In the genomic region with DNA sequence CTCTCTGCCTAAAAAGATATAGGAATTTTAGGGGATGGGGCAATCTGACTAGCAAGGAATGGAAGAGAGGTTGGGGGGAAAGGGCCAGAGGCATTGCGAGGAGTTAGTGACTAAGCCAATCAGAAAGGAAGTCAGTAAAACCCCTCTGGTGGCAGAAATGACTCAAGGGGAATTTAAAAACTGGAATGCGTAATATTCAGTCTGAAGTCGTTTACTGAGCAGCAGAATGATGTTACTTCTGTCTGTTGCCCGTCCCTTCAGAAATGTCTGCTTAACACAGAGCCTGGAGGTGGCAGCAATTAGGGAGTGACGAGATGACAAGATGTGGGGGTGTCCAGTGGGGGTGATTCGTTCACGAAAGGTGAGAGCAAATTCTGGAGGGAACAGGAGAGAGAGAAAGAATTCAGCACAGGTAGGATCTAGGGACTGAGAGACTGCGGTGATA, we compare ENCODE assay signal across 8 cellular contexts.
DNase-seq lines count a peak whose midpoint lies in the region; ATAC-seq and TF ChIP-seq lines count a peak whose summit lies in the region.

No MANE protein-coding gene starts in this region.

- H3K4me1 ChIP-seq in osteoblast (ENCODE audit: insufficient read depth, low read length) (peaks cover 24% of the 10 kb centered on the region), Peyer's patch (peaks cover 0 to 12% (median 3%) of the 10 kb centered on the region in 4 donors), psoas muscle (peaks cover 21% of the 10 kb centered on the region), neuronal stem cell (ENCODE audit: control insufficient read depth in 2 of 2, insufficient read depth in 1 of 2, low read depth in 1 of 2, low read length in 2 of 2) (peaks cover 0 to 8% of the 10 kb centered on the region in 2 donors)

- H3K4me3 ChIP-seq in osteoblast (ENCODE audit: insufficient read depth, low read length) = no peak overlapping the region
- H3K4me3 ChIP-seq in Peyer's patch = no peak overlapping the region
- H3K4me3 ChIP-seq in psoas muscle = no peak overlapping the region
- no peak overlapping the region for H3K4me3 ChIP-seq in neuronal stem cell (ENCODE audit: low read length in 2 of 2)

- no peaks in the 10 kb centered on the region for H3K79me2 ChIP-seq in osteoblast (ENCODE audit: insufficient read depth, low read length)

- H3K9ac ChIP-seq in neuronal stem cell (ENCODE audit: low read depth, low read length, poor library complexity) = no peak overlapping the region

- peaks cover under 1% of the 10 kb centered on the region for H3K27me3 Mint-ChIP-seq in activated T-cell treated with anti-CD3 and anti-CD28 coated beads, Interleukin-2, amount 50 U/mL, for 72 hours (ENCODE audit: low read depth)

- no peak overlapping the region for H3K23ac ChIP-seq in neuronal stem cell (ENCODE audit: low read depth, low read length, poor library complexity)

- no peaks in the 10 kb centered on the region for H3K79me1 ChIP-seq in neuronal stem cell (ENCODE audit: low read depth, low read length)

- peak overlapping the region; percentile 80 to 88 for H3K4me3 Mint-ChIP-seq in activated T-cell treated with anti-CD3 and anti-CD28 coated beads, Interleukin-2, amount 50 U/mL, for 72 hours

- peak; percentile 40 for ATAC-seq in GM18519 (IDR thresholded peaks at IDR 0.05; ENCODE audit: low FRiP score, unreplicated experiment)
- peak; percentile 44 for ATAC-seq in HG03045 (IDR thresholded peaks at IDR 0.05; ENCODE audit: unreplicated experiment)
- ATAC-seq in activated T-cell treated with anti-CD3 and anti-CD28 coated beads, Interleukin-2, amount 50 U/mL, for 72 hours (replicated peaks in 1 of 2) = peak; percentile 67 to 81
- ATAC-seq in psoas muscle = no peak

- intact Hi-C loops in psoas muscle (cut with DNase I) = loop anchor here (1.0 to 10.0 kb wide), 6 partner anchors 35 to 176 kb away; no protein-coding TSS in a partner anchor

- H3K4me2 ChIP-seq in osteoblast (ENCODE audit: insufficient read depth, low read length) (peak overlapping the region; percentile 84), neuronal stem cell (ENCODE audit: insufficient read depth, low read length, poor library complexity, severe bottlenecking) (no peak overlapping the region)

- H3K9me3 ChIP-seq in osteoblast (ENCODE audit: low read depth, low read length) (no peaks in the 10 kb centered on the region), Peyer's patch (no peaks in the 10 kb centered on the region), psoas muscle (no peaks in the 10 kb centered on the region), neuronal stem cell (replicated peaks in 1 of 2; ENCODE audit: control insufficient read depth in 2 of 2, insufficient read depth in 1 of 2, low read depth in 1 of 2, low read length in 2 of 2) (no peaks in the 10 kb centered on the region)

- WGBS in psoas muscle, 3 donors = 78 to 83% (median 80%) methylated on average over 8 of the region's 8 CpGs
- no CpG with 5 or more reads among the region's 8 CpGs for WGBS in neuronal stem cell (ENCODE audit: extremely low coverage in 2 of 2, insufficient read length in 2 of 2, insufficient replicate concordance in 1 of 2), 2 donors

- no peak overlapping the region for H3K18ac ChIP-seq in neuronal stem cell (ENCODE audit: low read length)

- H2AK5ac ChIP-seq in neuronal stem cell (ENCODE audit: low read depth, low read length) = no peak overlapping the region

- peak overlapping the region; percentile 64 for H3K27ac Mint-ChIP-seq in activated T-cell treated with anti-CD3 and anti-CD28 coated beads, Interleukin-2, amount 50 U/mL, for 72 hours

- TF ChIP-seq POLR2A in Peyer's patch (IDR thresholded peaks at IDR 0.05) = no peak

- no peak overlapping the region for H2BK12ac ChIP-seq in neuronal stem cell (ENCODE audit: low read length)

- no peak overlapping the region for H2AFZ ChIP-seq in osteoblast (ENCODE audit: low read length)
- H2AFZ ChIP-seq in neuronal stem cell (ENCODE audit: low read length) = no peak overlapping the region

- no peaks in the 10 kb centered on the region for H4K20me1 ChIP-seq in osteoblast (ENCODE audit: insufficient read depth, low read length)

- H3K9me3 Mint-ChIP-seq in activated T-cell treated with anti-CD3 and anti-CD28 coated beads, Interleukin-2, amount 50 U/mL, for 72 hours = no peaks in the 10 kb centered on the region

- H4K8ac ChIP-seq in neuronal stem cell (ENCODE audit: low read depth, low read length) = no peak overlapping the region

- DNase-seq in activated T-cell treated with anti-CD3 and anti-CD28 coated beads, Interleukin-2, amount 50 U/mL, for 72 hours = peak; percentile 54 to 67
- DNase-seq in osteoblast (ENCODE audit: insufficient read length, low spot score, missing footprints) = peak; percentile 85
- no peak for DNase-seq in Peyer's patch
- no peak for DNase-seq in psoas muscle
- DNase-seq in HUDEP-2 (lab: John Stamatoyannopoulos, UW; ENCODE audit: unreplicated experiment in 76 of 76) = no peak
- no peak for DNase-seq in neuronal stem cell (ENCODE audit: low spot score)

- H4K91ac ChIP-seq in neuronal stem cell (ENCODE audit: low read depth, low read length, poor library complexity) = no peak overlapping the region

- no peak overlapping the region for H2BK120ac ChIP-seq in neuronal stem cell (ENCODE audit: low read depth, low read length)

- peaks cover 7% of the 10 kb centered on the region for H3K27me3 ChIP-seq in osteoblast (ENCODE audit: insufficient read depth, low read length)
- H3K27me3 ChIP-seq in Peyer's patch = no peaks in the 10 kb centered on the region
- H3K27me3 ChIP-seq in psoas muscle (ENCODE audit: insufficient read depth in 3 of 3, low read length in 2 of 3) = no peaks in the 10 kb centered on the region
- H3K27me3 ChIP-seq in neuronal stem cell (ENCODE audit: control insufficient read depth in 3 of 3, insufficient read depth in 3 of 3, low read depth in 1 of 3, low read length in 3 of 3) = peaks cover 0 to 73% (median 22%) of the 10 kb centered on the region in 3 experiments

- peak; percentile 37 for TF ChIP-seq CTCF in osteoblast (IDR thresholded peaks at IDR 0.05; ENCODE audit: extremely low read depth, low read depth, low read length)
- no peak for TF ChIP-seq CTCF in Peyer's patch (IDR thresholded peaks at IDR 0.05)
- no peak for TF ChIP-seq CTCF in psoas muscle (IDR thresholded peaks at IDR 0.05)

- H2BK15ac ChIP-seq in neuronal stem cell (ENCODE audit: low read length) = no peak overlapping the region

- no peak overlapping the region for H2BK5ac ChIP-seq in neuronal stem cell (ENCODE audit: low read length)

- H3K14ac ChIP-seq in neuronal stem cell (ENCODE audit: low read length) = no peak overlapping the region

- peak overlapping the region; percentile 10 for H3K27ac ChIP-seq in osteoblast (ENCODE audit: low read depth, low read length)
- H3K27ac ChIP-seq in Peyer's patch = peak overlapping the region in 1 of 4 donors; percentile 17
- H3K27ac ChIP-seq in psoas muscle = no peak overlapping the region
- no peak overlapping the region for H3K27ac ChIP-seq in neuronal stem cell (replicated peaks; ENCODE audit: low read length)

- H3K36me3 Mint-ChIP-seq in activated T-cell treated with anti-CD3 and anti-CD28 coated beads, Interleukin-2, amount 50 U/mL, for 72 hours (ENCODE audit: insufficient read depth in 2 of 2) = no peaks in the 10 kb centered on the region

- H3K36me3 ChIP-seq in osteoblast (ENCODE audit: insufficient read depth, low read length) (no peaks in the 10 kb centered on the region), Peyer's patch (no peaks in the 10 kb centered on the region), psoas muscle (ENCODE audit: insufficient read depth in 1 of 2, low read depth in 1 of 2) (no peaks in the 10 kb centered on the region), neuronal stem cell (replicated peaks in 1 of 2; ENCODE audit: control insufficient read depth in 2 of 2, insufficient read depth in 2 of 2, low read length in 2 of 2) (no peaks in the 10 kb centered on the region)

- H3K4ac ChIP-seq in neuronal stem cell (ENCODE audit: low read length) = no peak overlapping the region

- peaks cover 48% of the 10 kb centered on the region for H3K4me1 Mint-ChIP-seq in activated T-cell treated with anti-CD3 and anti-CD28 coated beads, Interleukin-2, amount 50 U/mL, for 72 hours (ENCODE audit: low read depth)

Comparison
In these comparisons a context has a peak if more than half of its experiments do, and no peak if none do; other contexts are left out.
1. ATAC-seq: peak in GM18519 (single experiment), HG03045 (single experiment) and activated T-cell treated with anti-CD3 and anti-CD28 coated beads, Interleukin-2, amount 50 U/mL, for 72 hours (2 of 2); none in psoas muscle (0 of 4).
2. DNase-seq: peak in activated T-cell treated with anti-CD3 and anti-CD28 coated beads, Interleukin-2, amount 50 U/mL, for 72 hours (2 of 2) and osteoblast (single experiment); none in Peyer's patch (0 of 3), psoas muscle (0 of 2), HUDEP-2 (0 of 76) and neuronal stem cell (single experiment).